ENCODE assay signal across 21 cellular contexts in genomic region chr6:14934011-14934410, GRCh38.
"Had no signal": no experiment of that assay in that cellular context is flagged by ENCODE, and none has a peak within 500 bp of the region (broad histone marks: within the 10 kb centered on the region; RNA-seq: fewer than 3 reads in every experiment).

No MANE protein-coding gene starts in this region.

- H3K27me3 ChIP-seq: adrenal gland, body of pancreas, dorsolateral prefrontal cortex, ovary, right lobe of liver, uterus had no signal

- ATAC-seq: activated CD4-positive, alpha-beta T cell treated with anti-CD3 and anti-CD28 coated beads for 36 hours; body of pancreas; left colon; right lobe of liver had no signal

- H3K36me3 ChIP-seq: adrenal gland, ovary, right lobe of liver, uterus had no signal

- H3K9me3 ChIP-seq: adrenal gland, body of pancreas, ovary, right lobe of liver, uterus had no signal

- DNase-seq: activated CD4-positive, alpha-beta T cell treated with anti-CD3 and anti-CD28 coated beads for 36 hours; activated CD4-positive, CD25-positive, alpha-beta regulatory T cell; activated CD8-positive, alpha-beta memory T cell treated with anti-CD3 and anti-CD28 coated beads for 24 hours; activated gamma-delta T cell treated with Interleukin-2 at 50 U/mL for 16 hours; adrenal gland; aorta; body of pancreas; dorsolateral prefrontal cortex; effector memory CD4-positive, alpha-beta T cell; hippocampal formation; left colon; naive B cell; nephron progenitor cell; ovary; right lobe of liver; stimulated activated CD4-positive, alpha-beta T cell treated with anti-CD3 and anti-CD28 coated beads, Interleukin-2, amount 100 ng/mL, for 48 hours; substantia nigra; uterus had no signal

- FAIRE-seq: frontal cortex, keratinocyte had no signal

- H3K4me1 ChIP-seq: adrenal gland, body of pancreas, right lobe of liver, uterus had no signal

- H3K27ac ChIP-seq: adrenal gland, body of pancreas, coronary artery, ovary, right lobe of liver, uterus had no signal

- H3K4me3 ChIP-seq: adrenal gland, body of pancreas, coronary artery, dorsolateral prefrontal cortex, ovary, right lobe of liver, uterus had no signal
